Comparison of ENCODE assay signal across 8 cellular contexts in the genomic region with DNA sequence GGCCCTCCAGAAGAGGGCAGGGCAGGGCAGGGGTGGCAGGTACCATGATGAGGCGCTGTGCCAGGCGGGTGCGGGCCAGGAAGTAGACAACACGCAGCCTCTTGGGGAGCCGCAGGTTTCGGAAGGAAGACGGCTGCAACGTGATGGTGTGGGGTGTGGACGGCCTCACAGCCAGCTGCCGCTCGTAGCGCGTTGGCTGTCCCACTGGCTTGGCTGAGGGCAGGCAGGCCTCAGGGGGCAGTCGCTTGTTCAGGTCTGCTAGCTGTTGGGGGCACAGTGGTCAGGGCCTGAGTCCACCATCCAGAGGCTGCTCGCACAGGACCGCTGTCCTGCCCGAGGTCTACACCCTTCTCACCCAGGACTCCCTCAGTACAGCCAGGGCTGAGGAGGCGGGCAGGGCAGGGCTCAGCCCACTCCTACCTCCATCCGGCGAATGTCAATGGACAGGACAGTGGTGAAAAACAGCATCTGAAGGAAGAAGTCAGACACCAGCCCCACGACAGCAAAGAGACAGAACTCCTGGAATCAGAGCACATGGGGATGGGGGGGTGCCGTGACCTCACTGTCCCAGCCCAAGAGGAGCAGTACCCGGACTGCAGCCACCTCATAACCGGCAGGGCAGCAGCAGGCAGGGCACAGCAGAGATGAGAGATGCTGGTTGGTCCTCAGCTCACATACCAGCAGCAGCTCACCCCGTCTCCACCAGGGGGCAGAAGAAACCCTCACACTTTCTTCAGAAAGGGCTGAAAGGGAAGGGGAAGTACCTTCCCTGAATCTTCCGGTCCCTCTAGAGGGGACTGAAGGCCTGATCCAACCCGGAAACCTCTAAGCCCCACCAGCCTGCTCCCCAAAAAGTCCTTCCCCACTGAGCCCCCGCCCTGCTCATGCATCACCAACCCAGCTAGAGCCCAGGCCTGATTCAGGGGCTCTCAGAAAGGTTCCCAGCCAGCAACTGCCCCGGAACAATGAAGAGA. TPM values are rescaled to one million over a fixed set of nuclear protein-coding genes. Genes with fewer than 3 reads are reported as not detected.
DNase-seq lines count a peak whose midpoint lies in the region; ATAC-seq and TF ChIP-seq lines count a peak whose summit lies in the region.

No MANE protein-coding gene starts in this region.

- H3K79me2 ChIP-seq in SK-N-SH (ENCODE audit: insufficient read depth) (no peaks in the 10 kb centered on the region), trophoblast cell (ENCODE audit: control insufficient read depth, insufficient read depth, low read length, poor library complexity) (no peaks in the 10 kb centered on the region)

- no peak overlapping the region for H4K12ac ChIP-seq in trophoblast cell (ENCODE audit: low read depth, low read length)

- no peak overlapping the region for H3K4ac ChIP-seq in trophoblast cell (ENCODE audit: low read depth, low read length)

- peak overlapping the region; percentile 60 for H2AFZ ChIP-seq in SK-N-SH (ENCODE audit: low read depth)
- H2AFZ ChIP-seq in trophoblast cell (ENCODE audit: insufficient read depth, low read length, poor library complexity) = no peak overlapping the region

- no peak overlapping the region for H2BK5ac ChIP-seq in trophoblast cell (ENCODE audit: low read depth, low read length, poor library complexity)

- peak overlapping the region; percentile 85 for H3K4me3 Mint-ChIP-seq in activated naive CD8-positive, alpha-beta T cell

- H3K36me3 ChIP-seq in SK-N-SH (replicated peaks in 1 of 2; ENCODE audit: control insufficient read depth in 1 of 2, insufficient read depth in 2 of 2, low read length in 1 of 2) (peaks cover 3 to 57% of the 10 kb centered on the region in 2 experiments), trophoblast cell (ENCODE audit: control insufficient read depth in 1 of 2, insufficient read depth in 2 of 2, low read length in 2 of 2) (peaks cover 44 to 49% of the 10 kb centered on the region in 2 experiments), tibial artery (peaks cover 26 to 87% (median 66%) of the 10 kb centered on the region in 3 donors)

- intact Hi-C loops in Right ventricle myocardium inferior (cut with DNase I) (loop anchor here (1.0 kb wide), 2 partner anchors 55 to 93 kb away; partner anchors contain the start of genes ELP6 and SCAP), tibial artery (cut with DNase I; ENCODE audit: low total_unique reads) (no loop called here)

- H3K14ac ChIP-seq in trophoblast cell (ENCODE audit: low read length) = no peak overlapping the region

- peak overlapping the region; percentile 85 for H4K8ac ChIP-seq in trophoblast cell (ENCODE audit: low read depth, low read length)

- H3K23ac ChIP-seq in trophoblast cell (ENCODE audit: low read length) = no peak overlapping the region

- TF ChIP-seq RAD21 in SK-N-SH (IDR thresholded peaks at IDR 0.05; ENCODE audit: low read length) = peak; percentile 82

- no peaks in the 10 kb centered on the region for H3K9me2 ChIP-seq in SK-N-SH

- WGBS in SK-N-SH (ENCODE audit: low lambda C conversion rate) = 72% methylated on average over 27 of the region's 29 CpGs
- no CpG with 5 or more reads among the region's 29 CpGs for WGBS in trophoblast cell (ENCODE audit: extremely low coverage, insufficient coverage, insufficient read length)

- H2BK12ac ChIP-seq in trophoblast cell (ENCODE audit: low read length) = no peak overlapping the region

- CTCF ChIA-PET in SK-N-SH (lab: Yijun Ruan, JAX) = interaction anchor here (0.6 to 4.9 kb wide), 38 partner anchors 9 to 405 kb away, joined by 3 to 64 read pairs (median 5); partner anchors contain the start of genes ELP6, PTPN23 and SCAP

- H3K4me3 ChIP-seq in LNCaP clone FGC (ENCODE audit: low read depth, low read length) (no peak overlapping the region), SK-N-SH (ENCODE audit: low read depth in 2 of 2, low read length in 1 of 2) (no peak overlapping the region; a peak in 1 of 4 replicates), trophoblast cell (ENCODE audit: low read depth, low read length) (no peak overlapping the region), tibial artery (no peak overlapping the region)

- peak overlapping the region; percentile 48; the same call in 1 of the 2 replicates for H3K9ac ChIP-seq in SK-N-SH
- no peak overlapping the region for H3K9ac ChIP-seq in trophoblast cell (ENCODE audit: low read length)

- DNase-seq in DMS53 (lab: John Stamatoyannopoulos, UW) (peak; percentile 76), LNCaP clone FGC (ENCODE audit: low read depth) (peak; percentile 65), SK-N-SH (peak; percentile 90), Right ventricle myocardium inferior (ENCODE audit: missing footprints) (peak; percentile 88), trophoblast cell (peak; percentile 93 to 97), tibial artery (peak; percentile 83 to 91)

- H4K20me1 ChIP-seq in SK-N-SH (ENCODE audit: insufficient read depth) = no peaks in the 10 kb centered on the region

- no peaks in the 10 kb centered on the region for H3K79me1 ChIP-seq in trophoblast cell (ENCODE audit: low read length)

- TF ChIP-seq EP300 in SK-N-SH (IDR thresholded peaks at IDR 0.05; ENCODE audit: borderline replicate concordance in 1 of 2, low read depth in 1 of 2, low read length in 1 of 2) = no peak

- H3K4me2 ChIP-seq in SK-N-SH (peak overlapping the region; percentile 30; the same call in 1 of the 2 replicates), trophoblast cell (ENCODE audit: low read length) (no peak overlapping the region)

- no peaks in the 10 kb centered on the region for H3K27me3 Mint-ChIP-seq in activated naive CD8-positive, alpha-beta T cell

- peaks cover 16% of the 10 kb centered on the region for H3K4me1 Mint-ChIP-seq in activated naive CD8-positive, alpha-beta T cell (ENCODE audit: low read depth)

- peak; percentile 96 for TF ChIP-seq CTCF in LNCaP clone FGC (IDR thresholded peaks at IDR 0.05; ENCODE audit: control insufficient read depth, extremely low read depth, insufficient read depth)
- TF ChIP-seq CTCF in SK-N-SH (IDR thresholded peaks at IDR 0.05) = peak; percentile 89
- TF ChIP-seq CTCF in tibial artery (IDR thresholded peaks at IDR 0.05) = peak; percentile 86 to 95

- H2BK120ac ChIP-seq in trophoblast cell (ENCODE audit: insufficient read depth, low read length, poor library complexity) = no peak overlapping the region

- H3K36me3 Mint-ChIP-seq in activated naive CD8-positive, alpha-beta T cell = no peaks in the 10 kb centered on the region

- no peaks in the 10 kb centered on the region for H3K9me3 Mint-ChIP-seq in activated naive CD8-positive, alpha-beta T cell (ENCODE audit: low read depth)

- peaks cover 11% of the 10 kb centered on the region for H3F3A ChIP-seq in SK-N-SH (replicated peaks; ENCODE audit: insufficient read depth)

- POLR2A ChIA-PET in SK-N-SH (lab: Yijun Ruan, JAX) = interaction anchor here (1.9 kb wide), 1 partner anchor 55 kb away, joined by 12 read pairs; the partner anchor contains the start of gene SCAP

- peaks cover 0 to 24% of the 10 kb centered on the region in 2 experiments; a peak in 1 of 4 replicates for H3K4me1 ChIP-seq in SK-N-SH (ENCODE audit: control insufficient read depth in 1 of 2, insufficient read depth in 2 of 2, low read depth in 1 of 2, low read length in 1 of 2)
- no peaks in the 10 kb centered on the region for H3K4me1 ChIP-seq in trophoblast cell (ENCODE audit: control insufficient read depth in 1 of 2, insufficient read depth in 2 of 2, low read length in 2 of 2)
- H3K4me1 ChIP-seq in tibial artery = peaks cover 0 to 18% (median 11%) of the 10 kb centered on the region in 4 donors

- H3K27ac ChIP-seq in SK-N-SH (ENCODE audit: low read depth in 2 of 2, low read length in 1 of 2) = peak overlapping the region; percentile 62 to 90
- no peak overlapping the region for H3K27ac ChIP-seq in trophoblast cell (ENCODE audit: low read depth, low read length)
- peak overlapping the region; percentile 64 for H3K27ac ChIP-seq in tibial artery

- ATAC-seq in GM21717 (IDR thresholded peaks at IDR 0.05; ENCODE audit: unreplicated experiment) (peak; percentile 60), Right ventricle myocardium inferior (peak; percentile 81)

- no peak overlapping the region for H2AK5ac ChIP-seq in trophoblast cell (ENCODE audit: low read length)

- H3K18ac ChIP-seq in trophoblast cell (ENCODE audit: low read length) = no peak overlapping the region

- H3K9me3 ChIP-seq in SK-N-SH = no peaks in the 10 kb centered on the region
- peaks cover 5% of the 10 kb centered on the region for H3K9me3 ChIP-seq in trophoblast cell (ENCODE audit: insufficient read depth, low read depth, low read length)
- H3K9me3 ChIP-seq in tibial artery = no peaks in the 10 kb centered on the region

- H3K27me3 ChIP-seq in SK-N-SH (ENCODE audit: insufficient read depth) (no peaks in the 10 kb centered on the region), trophoblast cell (ENCODE audit: insufficient read depth, low read length) (no peaks in the 10 kb centered on the region), tibial artery (no peaks in the 10 kb centered on the region)

- peak overlapping the region; percentile 99 for H3K27ac Mint-ChIP-seq in activated naive CD8-positive, alpha-beta T cell

- H4K91ac ChIP-seq in trophoblast cell (ENCODE audit: low read depth, low read length) = no peak overlapping the region

RNA-seq across cellular contexts. Expression of gene PTPN23, which starts 40.0 kb away (rescaled TPM):
- 4.4 and 10.9 TPM in 2 replicates for polyA plus RNA-seq in SK-N-SH (2012; rRNA removed)
- polyA plus RNA-seq in SK-N-SH (2012; cell fraction: cytosol; rRNA removed) = 2.7 and 4.3 TPM in 2 replicates
- 29.6 and 47.7 TPM in 2 replicates for polyA plus RNA-seq in SK-N-SH (2012; cell fraction: nucleus; rRNA removed)
- 21.1 TPM for total RNA-seq in Right ventricle myocardium inferior
- polyA plus RNA-seq in trophoblast cell (2013) = 26.0 and 26.5 TPM in 2 replicates

RNA-seq across cellular contexts. Expression of gene SCAP, which starts 54.9 kb away (rescaled TPM):
- polyA plus RNA-seq in SK-N-SH (2012; rRNA removed) = 22.2 and 28.0 TPM in 2 replicates
- polyA plus RNA-seq in SK-N-SH (2012; cell fraction: cytosol; rRNA removed) = 10.0 and 16.0 TPM in 2 replicates
- 63.8 and 75.9 TPM in 2 replicates for polyA plus RNA-seq in SK-N-SH (2012; cell fraction: nucleus; rRNA removed)
- 51.7 TPM for total RNA-seq in Right ventricle myocardium inferior
- polyA plus RNA-seq in trophoblast cell (2013) = 33.3 and 34.4 TPM in 2 replicates
